7 cellular contexts compared by ENCODE assay signal in the genomic region with DNA sequence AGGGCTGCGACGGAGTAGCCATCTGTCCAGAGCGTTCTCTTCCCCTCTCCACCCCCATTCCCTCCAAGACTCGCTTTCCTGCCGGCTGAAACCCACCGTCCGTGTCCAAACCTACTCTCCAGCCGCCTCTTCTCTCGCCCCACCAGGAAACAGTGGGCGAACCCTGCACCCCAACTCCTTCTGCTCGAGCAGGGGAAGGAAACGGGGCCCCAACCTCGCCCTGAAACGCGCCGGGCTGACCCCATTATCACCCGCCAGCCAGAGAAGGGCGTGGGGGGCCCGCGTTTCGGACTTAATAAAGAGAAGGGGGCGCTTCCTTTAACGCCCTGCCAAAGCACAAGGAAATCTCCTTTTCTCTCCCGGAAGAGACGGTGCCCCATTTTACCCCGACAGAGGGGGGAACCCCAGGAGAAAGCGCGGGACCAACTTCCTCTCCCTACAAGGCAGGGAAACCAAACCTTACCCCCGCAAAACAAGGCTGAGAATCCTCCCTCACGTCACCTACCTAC. TPM values are rescaled to one million over a fixed set of nuclear protein-coding genes. Genes with fewer than 3 reads are reported as not detected.
DNase-seq lines count a peak whose midpoint lies in the region; ATAC-seq and TF ChIP-seq lines count a peak whose summit lies in the region.

No MANE protein-coding gene starts in this region.

- H3K4me3 Mint-ChIP-seq in H9, result peak overlapping the region; percentile 91 to 98
- H3K4me3 Mint-ChIP-seq in MCF 10A (ENCODE audit: unreplicated experiment), result peak overlapping the region; percentile 94

- H3K79me1 ChIP-seq in H9 (ENCODE audit: insufficient read depth, low read depth, low read length, poor library complexity, severe bottlenecking), result no peaks in the 10 kb centered on the region

- H4K5ac ChIP-seq in H9 (ENCODE audit: insufficient read length, low read depth, low read length), result no peak overlapping the region

- DNase-seq in H9, result no peak
- DNase-seq in T-helper 1 cell, result peak in 3 of 5 donors; percentile 36 to 69 (median 36)
- DNase-seq in MCF 10A (ENCODE audit: unreplicated experiment), result no peak
- DNase-seq in stimulated activated CD8-positive, alpha-beta memory T cell treated with anti-CD3 and anti-CD28 coated beads, Interleukin-7, amount 100 ng/mL, for 4 hours (ENCODE audit: low read depth in 2 of 2), result peak; percentile 18 to 32

- H3K9me3 ChIP-seq in H9 (ENCODE audit: control insufficient read depth, low read depth, low read length), result no peaks in the 10 kb centered on the region
- no peaks in the 10 kb centered on the region for H3K9me3 ChIP-seq in liver (ENCODE audit: control insufficient read depth in 4 of 4, low read length in 3 of 4)

- H3K14ac ChIP-seq in H9 (ENCODE audit: insufficient read depth, low read length), result peak overlapping the region; percentile 89

- H3K79me2 ChIP-seq in H9 (ENCODE audit: insufficient read depth, low read length), result peaks cover 9% of the 10 kb centered on the region; the same call in 1 of the 2 replicates

- H2BK12ac ChIP-seq in H9 (ENCODE audit: insufficient read length, low read depth, low read length), result no peak overlapping the region

- peaks cover 11% of the 10 kb centered on the region for H3K4me1 ChIP-seq in H9 (ENCODE audit: insufficient read depth, low read length)
- peaks cover 2 to 37% (median 16%) of the 10 kb centered on the region in 4 donors for H3K4me1 ChIP-seq in liver (ENCODE audit: control insufficient read depth in 4 of 4, insufficient read depth in 4 of 4, low read length in 3 of 4)

- H3K27ac ChIP-seq in H9 (ENCODE audit: insufficient read length, low read depth, low read length) (peak overlapping the region; percentile 88), liver (ENCODE audit: low read depth in 1 of 2, low read length in 2 of 2) (peak overlapping the region; percentile 99)

- no CpG with 5 or more reads among the region's 30 CpGs for WGBS in H9 (ENCODE audit: extremely low coverage, insufficient read length, low lambda C conversion rate)
- WGBS in liver, result 36% methylated on average over 30 of the region's 30 CpGs

- H3K27ac Mint-ChIP-seq in H9 (peak overlapping the region; percentile 96 to 100 (median 98)), MCF 10A (ENCODE audit: low read depth, unreplicated experiment) (peak overlapping the region; percentile 99)

- H2BK15ac ChIP-seq in H9 (ENCODE audit: low read depth, low read length), result no peak overlapping the region

- peak overlapping the region; percentile 70 for H3K18ac ChIP-seq in H9 (ENCODE audit: insufficient read length, low read depth, low read length)

- no peak overlapping the region for H3T11ph ChIP-seq in H9 (ENCODE audit: low read length)

- no peak overlapping the region for H2BK20ac ChIP-seq in H9 (ENCODE audit: low read depth, low read length, poor library complexity, severe bottlenecking)

- no peak overlapping the region for H2BK120ac ChIP-seq in H9 (ENCODE audit: low read depth, low read length, poor library complexity, severe bottlenecking)

- H3K23me2 ChIP-seq in H9 (ENCODE audit: insufficient read length, low read depth, low read length, poor library complexity, severe bottlenecking), result peaks cover 25% of the 10 kb centered on the region

- no peak overlapping the region for H3K23ac ChIP-seq in H9 (ENCODE audit: insufficient read length, low read depth, low read length)

- H2BK5ac ChIP-seq in H9 (ENCODE audit: insufficient read length, low read length), result peak overlapping the region; percentile 23

- H3K27me3 Mint-ChIP-seq in H9 (ENCODE audit: low read depth) (peaks cover 5% of the 10 kb centered on the region; the same call in 1 of the 2 replicates), MCF 10A (ENCODE audit: insufficient read depth, unreplicated experiment) (no peaks in the 10 kb centered on the region)

- no peak overlapping the region for H2AFZ ChIP-seq in H9 (ENCODE audit: low read length)

- no peak for TF ChIP-seq RAD21 in liver (IDR thresholded peaks at IDR 0.05)

- H3K36me3 Mint-ChIP-seq in H9 (ENCODE audit: insufficient read depth in 1 of 3, low read depth in 3 of 3), result peaks cover 15 to 38% (median 30%) of the 10 kb centered on the region in 3 experiments
- H3K36me3 Mint-ChIP-seq in MCF 10A (ENCODE audit: insufficient read depth, unreplicated experiment), result peaks cover 30% of the 10 kb centered on the region

- H3K4me3 ChIP-seq in liver (ENCODE audit: low read depth in 1 of 3, low read length in 3 of 3), result peak overlapping the region; percentile 80 to 97 (median 87)

- peaks cover 0 to 4% (median 2%) of the 10 kb centered on the region in 4 donors for H3K36me3 ChIP-seq in liver (ENCODE audit: control insufficient read depth in 4 of 4, insufficient read depth in 3 of 4, low read depth in 1 of 4, low read length in 3 of 4)

- H2AK5ac ChIP-seq in H9 (ENCODE audit: insufficient read length, low read length), result no peak overlapping the region

- H3K27me3 ChIP-seq in H9 (ENCODE audit: insufficient read depth, low read length), result no peaks in the 10 kb centered on the region
- no peaks in the 10 kb centered on the region for H3K27me3 ChIP-seq in liver (ENCODE audit: control insufficient read depth in 4 of 4, insufficient read depth in 4 of 4, low read length in 3 of 4)

- intact Hi-C loops in MCF 10A (cut with micrococcal nuclease), result loop anchor here (5.0 kb wide), 1 partner anchor 74 kb away; no protein-coding TSS in a partner anchor

- H4K20me1 ChIP-seq in H9 (ENCODE audit: control insufficient read depth, insufficient read depth, insufficient read length), result no peaks in the 10 kb centered on the region

- ATAC-seq in HG03108 (IDR thresholded peaks at IDR 0.05; ENCODE audit: unreplicated experiment), result no peak
- ATAC-seq in GM18870 (IDR thresholded peaks at IDR 0.05; ENCODE audit: unreplicated experiment), result no peak

- no peak overlapping the region for H3K56ac ChIP-seq in H9 (ENCODE audit: insufficient read length, low read depth, low read length)

- TF ChIP-seq CTCF in H9 (conservative IDR thresholded peaks at IDR 0.05), result no peak
- TF ChIP-seq CTCF in MCF 10A (IDR thresholded peaks at IDR 0.05; ENCODE audit: unreplicated experiment), result no peak
- TF ChIP-seq CTCF in liver (IDR thresholded peaks at IDR 0.05; ENCODE audit: low read depth, low read length, missing input control), result no peak

- CTCF ChIA-PET in MCF 10A (lab: Yijun Ruan, JAX), result interaction anchor here (0.6 to 1.3 kb wide), 2 partner anchors 13 to 62 kb away, joined by 3 to 4 read pairs; no protein-coding TSS in a partner anchor

- H4K8ac ChIP-seq in H9 (replicated peaks; ENCODE audit: insufficient read length, low read depth, low read length), result no peak overlapping the region

- H3K9me3 Mint-ChIP-seq in H9, result no peaks in the 10 kb centered on the region; a peak in 1 of 5 replicates
- no peaks in the 10 kb centered on the region for H3K9me3 Mint-ChIP-seq in MCF 10A (ENCODE audit: unreplicated experiment)

- BruUV-seq in MCF 10A (replicated peaks; lab: Mats Ljungman, UMichigan), result no TSS peak

- POLR2A ChIA-PET in MCF 10A (lab: Yijun Ruan, JAX), result interaction anchor here (0.7 to 5.2 kb wide), 14 partner anchors 8 to 260 kb away, joined by 3 to 50 read pairs (median 4); a partner anchor contains a TSS

- H3K4me1 Mint-ChIP-seq in H9 (peaks cover 44 to 45% of the 10 kb centered on the region in 2 experiments), MCF 10A (ENCODE audit: insufficient read depth, unreplicated experiment) (peaks cover 38% of the 10 kb centered on the region)

- H3K4me2 ChIP-seq in H9 (ENCODE audit: insufficient read depth, insufficient read length, low read length), result peak overlapping the region; percentile 61

- H3K9ac ChIP-seq in H9 (ENCODE audit: extremely low read depth, insufficient read length, low read length) (peak overlapping the region; percentile 92), liver (ENCODE audit: low read depth in 1 of 2, low read length in 2 of 2) (peak overlapping the region; percentile 84 to 98)

- peak overlapping the region; percentile 67; the same call in 1 of the 2 replicates for H3K4ac ChIP-seq in H9 (ENCODE audit: low read depth, low read length)

- H4K91ac ChIP-seq in H9 (ENCODE audit: insufficient read length, low read depth, low read length), result no peak overlapping the region

TF ChIP-seq in liver, 16 proteins besides CTCF, POLR2A, EP300 and RAD21:
- TF ChIP-seq YY1 (IDR thresholded peaks at IDR 0.05) (peak; percentile 14), FOXA1 (IDR thresholded peaks at IDR 0.05) (no peak)

RNA-seq across cellular contexts. Expression of a gene that starts 2.4 kb away (rescaled TPM):
- 105 and 109 TPM in 2 replicates for total RNA-seq in H9 (2021)
- total RNA-seq in MCF 10A (2022), result 41.4 and 41.8 TPM in 2 replicates
- 10 to 100 TPM in 1 of 2 donors, 1 to 10 TPM in 1; 7.7 to 11.8 TPM for total RNA-seq in liver
- 1 to 10 TPM; 2.9 to 4.8 TPM for polyA plus RNA-seq in liver

RNA-seq across cellular contexts. Expression of a gene that starts 19.5 kb away (rescaled TPM):
- total RNA-seq in H9 (2021) (232 and 234 TPM in 2 replicates), MCF 10A (2022) (76.1 and 81.7 TPM in 2 replicates), liver (10 to 100 TPM; 22.3 to 31.8 TPM)
- 10 to 100 TPM; 19.0 to 31.7 TPM for polyA plus RNA-seq in liver

Comparison
In these comparisons a context has a peak if more than half of its experiments do, and no peak if none do; other contexts are left out.
1. DNase-seq: peak in T-helper 1 cell (3 of 5) and stimulated activated CD8-positive, alpha-beta memory T cell treated with anti-CD3 and anti-CD28 coated beads, Interleukin-7, amount 100 ng/mL, for 4 hours (2 of 2); none in H9 (single experiment) and MCF 10A (single experiment).